In the genomic region with DNA sequence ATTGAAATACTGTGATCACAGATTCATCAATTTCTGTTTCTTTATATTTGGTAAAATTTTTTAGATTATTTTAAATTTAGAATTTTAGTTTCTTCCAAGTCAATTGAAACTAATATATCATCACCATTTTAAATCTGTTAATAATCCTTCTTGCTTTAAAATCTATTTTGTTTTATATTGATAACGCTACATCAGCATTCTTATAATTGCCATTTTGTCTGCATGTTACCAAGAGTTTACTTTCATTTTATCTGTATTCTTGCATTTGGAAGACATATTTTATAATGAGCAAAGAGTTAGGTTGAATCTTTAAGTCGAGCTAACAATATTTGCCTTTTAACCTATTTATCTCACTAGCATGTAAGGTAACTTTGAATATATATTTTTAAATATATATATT, we compare ENCODE assay signal across 8 cellular contexts.
"Had no signal": no experiment of that assay in that cellular context is flagged by ENCODE, and none has a peak within 500 bp of the region (broad histone marks: within the 10 kb centered on the region; RNA-seq: fewer than 3 reads in every experiment).

No MANE protein-coding gene starts in this region.

- H3K9ac ChIP-seq: KMS-11 had no signal

- H3K4me3 ChIP-seq: GM23338, HAP-1 had no signal

- H3K4me1 ChIP-seq: HAP-1 had no signal

- H3K4me2 ChIP-seq: GM23338, KMS-11 had no signal

- H3K36me3 ChIP-seq: HAP-1 had no signal

- H2AFZ ChIP-seq: GM23338 had no signal

- ATAC-seq: GM23338, HCT116 had no signal

- H3K9me3 ChIP-seq: HAP-1 had no signal

- FAIRE-seq: HTR-8/SVneo had no signal

- H3K27ac ChIP-seq: KMS-11 had no signal

- DNase-seq: H7, HFFc6, KBM-7 had no signal
